In the genomic region with DNA sequence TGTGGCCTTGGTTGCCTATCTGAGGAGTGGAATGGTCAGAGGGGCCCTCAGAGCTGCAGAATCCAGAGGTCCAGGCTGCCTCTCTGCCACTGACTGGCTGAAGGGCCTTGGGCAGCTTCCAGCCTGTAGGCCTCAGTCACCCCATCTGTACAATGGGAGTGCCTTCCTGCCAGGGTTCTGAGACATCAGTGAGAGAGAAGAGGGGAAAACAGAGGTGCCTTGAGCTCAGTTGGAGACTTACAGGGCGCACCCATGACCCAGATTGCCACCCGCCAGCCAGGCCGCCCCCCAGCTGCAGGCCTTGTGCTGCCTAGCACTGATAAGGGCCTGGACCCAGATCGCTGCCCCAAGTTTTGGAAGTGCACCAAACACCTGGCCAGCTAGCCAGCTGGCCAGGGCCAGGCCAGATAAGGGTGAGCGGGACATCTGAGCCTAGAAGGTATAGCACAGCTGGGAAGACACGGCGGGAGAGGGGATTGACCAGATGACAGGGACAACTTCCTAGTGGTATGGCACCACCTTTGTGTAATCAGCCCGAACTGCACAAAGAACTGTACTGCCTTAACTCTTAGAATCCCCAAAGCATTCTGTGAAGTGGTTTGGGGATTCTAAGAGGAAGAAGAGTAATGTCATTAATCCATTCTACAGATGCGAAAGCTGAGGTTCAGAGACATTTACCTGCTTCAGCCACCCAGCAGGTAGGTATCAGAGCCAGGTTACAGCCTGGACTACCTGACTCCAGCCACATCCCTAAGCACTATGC, we compare ENCODE assay signal across 1 cellular context.
A peak's percentile ranks its signal among the peaks of the same experiment; 100 is the strongest.
TF ChIP-seq lines count a peak whose summit lies in the region.

No MANE protein-coding gene starts in this region.

TF ChIP-seq in K562, 482 proteins besides CTCF, POLR2A, EP300 and RAD21 (continued from another document and continues in another):
- TF ChIP-seq, protein P1, sequence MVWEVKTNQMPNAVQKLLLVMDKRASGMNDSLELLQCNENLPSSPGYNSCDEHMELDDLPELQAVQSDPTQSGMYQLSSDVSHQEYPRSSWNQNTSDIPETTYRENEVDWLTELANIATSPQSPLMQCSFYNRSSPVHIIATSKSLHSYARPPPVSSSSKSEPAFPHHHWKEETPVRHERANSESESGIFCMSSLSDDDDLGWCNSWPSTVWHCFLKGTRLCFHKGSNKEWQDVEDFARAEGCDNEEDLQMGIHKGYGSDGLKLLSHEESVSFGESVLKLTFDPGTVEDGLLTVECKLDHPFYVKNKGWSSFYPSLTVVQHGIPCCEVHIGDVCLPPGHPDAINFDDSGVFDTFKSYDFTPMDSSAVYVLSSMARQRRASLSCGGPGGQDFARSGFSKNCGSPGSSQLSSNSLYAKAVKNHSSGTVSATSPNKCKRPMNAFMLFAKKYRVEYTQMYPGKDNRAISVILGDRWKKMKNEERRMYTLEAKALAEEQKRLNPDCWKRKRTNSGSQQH (CRISPR knock-in tag; IDR thresholded peaks at IDR 0.05), result no peak
- TF ChIP-seq ZKSCAN1 (IDR thresholded peaks at IDR 0.05; ENCODE audit: low read depth, low read length) (peak; percentile 78; the same call in 1 of the 2 replicates), ZFP36 (IDR thresholded peaks at IDR 0.05; ENCODE audit: low read depth, low read length, partially characterized antibody) (peak; percentile 68), ZKSCAN3 (CRISPR knock-in tag; IDR thresholded peaks at IDR 0.05) (no peak), ZNF165 (CRISPR knock-in tag; IDR thresholded peaks at IDR 0.05; ENCODE audit: borderline replicate concordance) (no peak), ZKSCAN8 (CRISPR knock-in tag; IDR thresholded peaks at IDR 0.05) (peak; percentile 94), MED1 (CRISPR knock-in tag; IDR thresholded peaks at IDR 0.05; ENCODE audit: borderline replicate concordance) (no peak), SMARCA4 (IDR thresholded peaks at IDR 0.05) (peak; percentile 96), ZC3H8 (IDR thresholded peaks at IDR 0.05) (no peak), SMAD4 (CRISPR knock-in tag; conservative IDR thresholded peaks at IDR 0.05) (peak; percentile 99), PYGO2 (tag; IDR thresholded peaks at IDR 0.05) (peak; percentile 77; the same call in 1 of the 2 replicates), ZNF384 (IDR thresholded peaks at IDR 0.05; ENCODE audit: low read depth, low read length) (peak; percentile 41; the same call in 1 of the 2 replicates), ATF7 (IDR thresholded peaks at IDR 0.05) (peak; percentile 70; the same call in 1 of the 2 replicates), CREBBP (IDR thresholded peaks at IDR 0.05; ENCODE audit: low read depth, low read length) (no peak), CREB1 (IDR thresholded peaks at IDR 0.05) (peak; percentile 81), CREB1 (CRISPR knock-in tag; IDR thresholded peaks at IDR 0.05) (peak; percentile 54; the same call in 1 of the 2 replicates), DACH1 (IDR thresholded peaks at IDR 0.05; ENCODE audit: partially characterized antibody) (peak; percentile 97), XRCC5 (IDR thresholded peaks at IDR 0.05; ENCODE audit: low read depth, low read length) (no peak), ZNF263 (CRISPR knock-in tag; IDR thresholded peaks at IDR 0.05; ENCODE audit: borderline replicate concordance) (peak; percentile 71; the same call in 1 of the 2 replicates), SAP30 (IDR thresholded peaks at IDR 0.05; ENCODE audit: borderline replicate concordance, insufficient read depth, low read depth, low read length, poor library complexity, severe bottlenecking) (no peak), BMI1 (IDR thresholded peaks at IDR 0.05; ENCODE audit: low read length) (no peak), CBX1 (IDR thresholded peaks at IDR 0.05; ENCODE audit: low read depth) (peak; percentile 86; the same call in 1 of the 2 replicates)
- TF ChIP-seq, protein P2, sequence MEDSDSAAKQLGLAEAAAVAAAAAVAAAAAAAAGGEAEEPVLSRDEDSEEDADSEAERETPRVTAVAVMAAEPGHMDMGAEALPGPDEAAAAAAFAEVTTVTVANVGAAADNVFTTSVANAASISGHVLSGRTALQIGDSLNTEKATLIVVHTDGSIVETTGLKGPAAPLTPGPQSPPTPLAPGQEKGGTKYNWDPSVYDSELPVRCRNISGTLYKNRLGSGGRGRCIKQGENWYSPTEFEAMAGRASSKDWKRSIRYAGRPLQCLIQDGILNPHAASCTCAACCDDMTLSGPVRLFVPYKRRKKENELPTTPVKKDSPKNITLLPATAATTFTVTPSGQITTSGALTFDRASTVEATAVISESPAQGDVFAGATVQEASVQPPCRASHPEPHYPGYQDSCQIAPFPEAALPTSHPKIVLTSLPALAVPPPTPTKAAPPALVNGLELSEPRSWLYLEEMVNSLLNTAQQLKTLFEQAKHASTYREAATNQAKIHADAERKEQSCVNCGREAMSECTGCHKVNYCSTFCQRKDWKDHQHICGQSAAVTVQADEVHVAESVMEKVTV (CRISPR knock-in tag; IDR thresholded peaks at IDR 0.05), result 0 out of 2 replicates have a peak, but pooled peaks have one; percentile 6
- TF ChIP-seq, protein P3, sequence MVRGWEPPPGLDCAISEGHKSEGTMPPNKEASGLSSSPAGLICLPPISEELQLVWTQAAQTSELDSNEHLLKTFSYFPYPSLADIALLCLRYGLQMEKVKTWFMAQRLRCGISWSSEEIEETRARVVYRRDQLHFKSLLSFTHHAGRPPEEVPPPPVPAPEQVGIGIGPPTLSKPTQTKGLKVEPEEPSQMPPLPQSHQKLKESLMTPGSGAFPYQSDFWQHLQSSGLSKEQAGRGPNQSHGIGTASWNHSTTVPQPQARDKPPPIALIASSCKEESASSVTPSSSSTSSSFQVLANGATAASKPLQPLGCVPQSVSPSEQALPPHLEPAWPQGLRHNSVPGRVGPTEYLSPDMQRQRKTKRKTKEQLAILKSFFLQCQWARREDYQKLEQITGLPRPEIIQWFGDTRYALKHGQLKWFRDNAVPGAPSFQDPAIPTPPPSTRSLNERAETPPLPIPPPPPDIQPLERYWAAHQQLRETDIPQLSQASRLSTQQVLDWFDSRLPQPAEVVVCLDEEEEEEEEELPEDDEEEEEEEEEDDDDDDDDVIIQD (CRISPR knock-in tag; IDR thresholded peaks at IDR 0.05), result no peak
- TF ChIP-seq, protein P4, sequence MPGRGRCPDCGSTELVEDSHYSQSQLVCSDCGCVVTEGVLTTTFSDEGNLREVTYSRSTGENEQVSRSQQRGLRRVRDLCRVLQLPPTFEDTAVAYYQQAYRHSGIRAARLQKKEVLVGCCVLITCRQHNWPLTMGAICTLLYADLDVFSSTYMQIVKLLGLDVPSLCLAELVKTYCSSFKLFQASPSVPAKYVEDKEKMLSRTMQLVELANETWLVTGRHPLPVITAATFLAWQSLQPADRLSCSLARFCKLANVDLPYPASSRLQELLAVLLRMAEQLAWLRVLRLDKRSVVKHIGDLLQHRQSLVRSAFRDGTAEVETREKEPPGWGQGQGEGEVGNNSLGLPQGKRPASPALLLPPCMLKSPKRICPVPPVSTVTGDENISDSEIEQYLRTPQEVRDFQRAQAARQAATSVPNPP (IDR thresholded peaks at IDR 0.05; ENCODE audit: borderline replicate concordance, insufficient read depth, insufficient read length), result no peak
- TF ChIP-seq, protein P5, sequence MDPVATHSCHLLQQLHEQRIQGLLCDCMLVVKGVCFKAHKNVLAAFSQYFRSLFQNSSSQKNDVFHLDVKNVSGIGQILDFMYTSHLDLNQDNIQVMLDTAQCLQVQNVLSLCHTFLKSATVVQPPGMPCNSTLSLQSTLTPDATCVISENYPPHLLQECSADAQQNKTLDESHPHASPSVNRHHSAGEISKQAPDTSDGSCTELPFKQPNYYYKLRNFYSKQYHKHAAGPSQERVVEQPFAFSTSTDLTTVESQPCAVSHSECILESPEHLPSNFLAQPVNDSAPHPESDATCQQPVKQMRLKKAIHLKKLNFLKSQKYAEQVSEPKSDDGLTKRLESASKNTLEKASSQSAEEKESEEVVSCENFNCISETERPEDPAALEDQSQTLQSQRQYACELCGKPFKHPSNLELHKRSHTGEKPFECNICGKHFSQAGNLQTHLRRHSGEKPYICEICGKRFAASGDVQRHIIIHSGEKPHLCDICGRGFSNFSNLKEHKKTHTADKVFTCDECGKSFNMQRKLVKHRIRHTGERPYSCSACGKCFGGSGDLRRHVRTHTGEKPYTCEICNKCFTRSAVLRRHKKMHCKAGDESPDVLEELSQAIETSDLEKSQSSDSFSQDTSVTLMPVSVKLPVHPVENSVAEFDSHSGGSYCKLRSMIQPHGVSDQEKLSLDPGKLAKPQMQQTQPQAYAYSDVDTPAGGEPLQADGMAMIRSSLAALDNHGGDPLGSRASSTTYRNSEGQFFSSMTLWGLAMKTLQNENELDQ (CRISPR knock-in tag; IDR thresholded peaks at IDR 0.05; ENCODE audit: borderline replicate concordance), result no peak
- TF ChIP-seq, protein P6, sequence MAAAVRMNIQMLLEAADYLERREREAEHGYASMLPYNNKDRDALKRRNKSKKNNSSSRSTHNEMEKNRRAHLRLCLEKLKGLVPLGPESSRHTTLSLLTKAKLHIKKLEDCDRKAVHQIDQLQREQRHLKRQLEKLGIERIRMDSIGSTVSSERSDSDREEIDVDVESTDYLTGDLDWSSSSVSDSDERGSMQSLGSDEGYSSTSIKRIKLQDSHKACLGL (CRISPR knock-in tag; IDR thresholded peaks at IDR 0.05; ENCODE audit: borderline replicate concordance, poor library complexity, severe bottlenecking), result no peak
- TF ChIP-seq, protein P7, sequence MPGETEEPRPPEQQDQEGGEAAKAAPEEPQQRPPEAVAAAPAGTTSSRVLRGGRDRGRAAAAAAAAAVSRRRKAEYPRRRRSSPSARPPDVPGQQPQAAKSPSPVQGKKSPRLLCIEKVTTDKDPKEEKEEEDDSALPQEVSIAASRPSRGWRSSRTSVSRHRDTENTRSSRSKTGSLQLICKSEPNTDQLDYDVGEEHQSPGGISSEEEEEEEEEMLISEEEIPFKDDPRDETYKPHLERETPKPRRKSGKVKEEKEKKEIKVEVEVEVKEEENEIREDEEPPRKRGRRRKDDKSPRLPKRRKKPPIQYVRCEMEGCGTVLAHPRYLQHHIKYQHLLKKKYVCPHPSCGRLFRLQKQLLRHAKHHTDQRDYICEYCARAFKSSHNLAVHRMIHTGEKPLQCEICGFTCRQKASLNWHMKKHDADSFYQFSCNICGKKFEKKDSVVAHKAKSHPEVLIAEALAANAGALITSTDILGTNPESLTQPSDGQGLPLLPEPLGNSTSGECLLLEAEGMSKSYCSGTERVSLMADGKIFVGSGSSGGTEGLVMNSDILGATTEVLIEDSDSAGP (CRISPR knock-in tag; IDR thresholded peaks at IDR 0.05), result no peak
- TF ChIP-seq, protein P8, sequence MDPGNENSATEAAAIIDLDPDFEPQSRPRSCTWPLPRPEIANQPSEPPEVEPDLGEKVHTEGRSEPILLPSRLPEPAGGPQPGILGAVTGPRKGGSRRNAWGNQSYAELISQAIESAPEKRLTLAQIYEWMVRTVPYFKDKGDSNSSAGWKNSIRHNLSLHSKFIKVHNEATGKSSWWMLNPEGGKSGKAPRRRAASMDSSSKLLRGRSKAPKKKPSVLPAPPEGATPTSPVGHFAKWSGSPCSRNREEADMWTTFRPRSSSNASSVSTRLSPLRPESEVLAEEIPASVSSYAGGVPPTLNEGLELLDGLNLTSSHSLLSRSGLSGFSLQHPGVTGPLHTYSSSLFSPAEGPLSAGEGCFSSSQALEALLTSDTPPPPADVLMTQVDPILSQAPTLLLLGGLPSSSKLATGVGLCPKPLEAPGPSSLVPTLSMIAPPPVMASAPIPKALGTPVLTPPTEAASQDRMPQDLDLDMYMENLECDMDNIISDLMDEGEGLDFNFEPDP (CRISPR knock-in tag; IDR thresholded peaks at IDR 0.05), result no peak
- TF ChIP-seq, protein P9, sequence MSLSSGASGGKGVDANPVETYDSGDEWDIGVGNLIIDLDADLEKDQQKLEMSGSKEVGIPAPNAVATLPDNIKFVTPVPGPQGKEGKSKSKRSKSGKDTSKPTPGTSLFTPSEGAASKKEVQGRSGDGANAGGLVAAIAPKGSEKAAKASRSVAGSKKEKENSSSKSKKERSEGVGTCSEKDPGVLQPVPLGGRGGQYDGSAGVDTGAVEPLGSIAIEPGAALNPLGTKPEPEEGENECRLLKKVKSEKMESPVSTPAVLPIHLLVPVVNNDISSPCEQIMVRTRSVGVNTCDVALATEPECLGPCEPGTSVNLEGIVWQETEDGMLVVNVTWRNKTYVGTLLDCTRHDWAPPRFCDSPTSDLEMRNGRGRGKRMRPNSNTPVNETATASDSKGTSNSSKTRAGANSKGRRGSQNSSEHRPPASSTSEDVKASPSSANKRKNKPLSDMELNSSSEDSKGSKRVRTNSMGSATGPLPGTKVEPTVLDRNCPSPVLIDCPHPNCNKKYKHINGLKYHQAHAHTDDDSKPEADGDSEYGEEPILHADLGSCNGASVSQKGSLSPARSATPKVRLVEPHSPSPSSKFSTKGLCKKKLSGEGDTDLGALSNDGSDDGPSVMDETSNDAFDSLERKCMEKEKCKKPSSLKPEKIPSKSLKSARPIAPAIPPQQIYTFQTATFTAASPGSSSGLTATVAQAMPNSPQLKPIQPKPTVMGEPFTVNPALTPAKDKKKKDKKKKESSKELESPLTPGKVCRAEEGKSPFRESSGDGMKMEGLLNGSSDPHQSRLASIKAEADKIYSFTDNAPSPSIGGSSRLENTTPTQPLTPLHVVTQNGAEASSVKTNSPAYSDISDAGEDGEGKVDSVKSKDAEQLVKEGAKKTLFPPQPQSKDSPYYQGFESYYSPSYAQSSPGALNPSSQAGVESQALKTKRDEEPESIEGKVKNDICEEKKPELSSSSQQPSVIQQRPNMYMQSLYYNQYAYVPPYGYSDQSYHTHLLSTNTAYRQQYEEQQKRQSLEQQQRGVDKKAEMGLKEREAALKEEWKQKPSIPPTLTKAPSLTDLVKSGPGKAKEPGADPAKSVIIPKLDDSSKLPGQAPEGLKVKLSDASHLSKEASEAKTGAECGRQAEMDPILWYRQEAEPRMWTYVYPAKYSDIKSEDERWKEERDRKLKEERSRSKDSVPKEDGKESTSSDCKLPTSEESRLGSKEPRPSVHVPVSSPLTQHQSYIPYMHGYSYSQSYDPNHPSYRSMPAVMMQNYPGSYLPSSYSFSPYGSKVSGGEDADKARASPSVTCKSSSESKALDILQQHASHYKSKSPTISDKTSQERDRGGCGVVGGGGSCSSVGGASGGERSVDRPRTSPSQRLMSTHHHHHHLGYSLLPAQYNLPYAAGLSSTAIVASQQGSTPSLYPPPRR (CRISPR knock-in tag; IDR thresholded peaks at IDR 0.05; ENCODE audit: borderline replicate concordance), result peak; percentile 98; the same call in 1 of the 2 replicates
- TF ChIP-seq, protein P10, sequence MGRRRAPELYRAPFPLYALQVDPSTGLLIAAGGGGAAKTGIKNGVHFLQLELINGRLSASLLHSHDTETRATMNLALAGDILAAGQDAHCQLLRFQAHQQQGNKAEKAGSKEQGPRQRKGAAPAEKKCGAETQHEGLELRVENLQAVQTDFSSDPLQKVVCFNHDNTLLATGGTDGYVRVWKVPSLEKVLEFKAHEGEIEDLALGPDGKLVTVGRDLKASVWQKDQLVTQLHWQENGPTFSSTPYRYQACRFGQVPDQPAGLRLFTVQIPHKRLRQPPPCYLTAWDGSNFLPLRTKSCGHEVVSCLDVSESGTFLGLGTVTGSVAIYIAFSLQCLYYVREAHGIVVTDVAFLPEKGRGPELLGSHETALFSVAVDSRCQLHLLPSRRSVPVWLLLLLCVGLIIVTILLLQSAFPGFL (CRISPR knock-in tag; IDR thresholded peaks at IDR 0.05), result no peak; the same call in 1 of the 2 replicates
